ENCODE assay signal across 1 cellular context in genomic region chr17:72122668-72123495, GRCh38.
TF ChIP-seq lines count a peak whose summit lies in the region.

No MANE protein-coding gene starts in this region.

TF ChIP-seq in GM12878, 131 proteins besides CTCF, POLR2A, EP300 and RAD21 (continued from another document):
- TF ChIP-seq E2F8 (IDR thresholded peaks at IDR 0.05; ENCODE audit: low read depth, partially characterized antibody): no peak
- TF ChIP-seq MEF2A (IDR thresholded peaks at IDR 0.05; ENCODE audit: insufficient read depth, low read depth, low read length): no peak
- no peak for TF ChIP-seq ATF2 (IDR thresholded peaks at IDR 0.05; ENCODE audit: low read length)
- TF ChIP-seq NFYA (IDR thresholded peaks at IDR 0.05; ENCODE audit: borderline replicate concordance, low read depth, low read length): no peak
- no peak for TF ChIP-seq MYC (IDR thresholded peaks at IDR 0.05; ENCODE audit: insufficient read depth, insufficient read length, insufficient replicate concordance, low read length, severe bottlenecking)
- TF ChIP-seq IKZF1 (conservative IDR thresholded peaks at IDR 0.05): 0 out of 2 replicates have a peak, but pooled peaks have one; percentile 16
- no peak for TF ChIP-seq PML (IDR thresholded peaks at IDR 0.05; ENCODE audit: low read length)
- TF ChIP-seq YY1 (IDR thresholded peaks at IDR 0.05; ENCODE audit: low read depth, low read length): peak; percentile 50; the same call in 1 of the 2 replicates
- TF ChIP-seq POLR2AphosphoS2 (IDR thresholded peaks at IDR 0.05; ENCODE audit: low read depth, low read length): no peak
- 0 out of 2 replicates have a peak, but pooled peaks have one; percentile 12 for TF ChIP-seq DPF2 (IDR thresholded peaks at IDR 0.05)
- TF ChIP-seq SREBF2 (IDR thresholded peaks at IDR 0.05; ENCODE audit: low read length): no peak
- no peak for TF ChIP-seq ATF7 (IDR thresholded peaks at IDR 0.05; ENCODE audit: low read depth)
- TF ChIP-seq BACH1 (IDR thresholded peaks at IDR 0.05; ENCODE audit: borderline replicate concordance): 0 out of 2 replicates have a peak, but pooled peaks have one; percentile 26
- no peak for TF ChIP-seq ZBTB33 (IDR thresholded peaks at IDR 0.05)
- peak; percentile 83; the same call in 1 of the 2 replicates for TF ChIP-seq HDGF (IDR thresholded peaks at IDR 0.05)
- TF ChIP-seq SREBF1 (IDR thresholded peaks at IDR 0.05; ENCODE audit: low read length): no peak
- no peak for TF ChIP-seq RELA (IDR thresholded peaks at IDR 0.05; ENCODE audit: borderline replicate concordance, partially characterized antibody)
TF ChIP-seq in GM12878: peak in this region for 10.
